8 cellular contexts compared by ENCODE assay signal in the genomic region with DNA sequence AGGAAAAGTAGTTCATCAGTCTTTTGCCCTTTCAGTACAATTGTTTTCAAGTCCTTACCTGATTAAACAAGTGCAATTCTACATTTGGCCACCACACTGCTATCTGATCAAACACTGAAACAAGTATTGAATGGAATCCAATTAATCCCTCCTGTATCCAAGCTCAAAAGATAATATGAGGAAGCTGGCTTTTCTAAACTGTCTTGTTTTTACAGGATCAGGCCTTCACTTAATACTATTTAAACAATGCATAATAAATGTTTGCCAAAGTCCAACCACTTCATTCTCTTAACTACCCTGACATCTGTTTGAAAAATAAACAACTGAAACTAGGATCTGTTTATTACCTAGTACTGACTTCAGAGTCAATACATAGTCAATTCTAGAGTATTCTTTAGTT.
A peak's percentile ranks its signal among the peaks of the same experiment; 100 is the strongest.
DNase-seq lines count a peak whose midpoint lies in the region; ATAC-seq and TF ChIP-seq lines count a peak whose summit lies in the region.

No MANE protein-coding gene starts in this region.

- no peak overlapping the region for H3K27ac Mint-ChIP-seq in MCF 10A (ENCODE audit: low read depth, unreplicated experiment)

- H3K4me3 Mint-ChIP-seq in MCF 10A (ENCODE audit: unreplicated experiment): no peak overlapping the region

- CTCF ChIA-PET in MCF 10A (lab: Yijun Ruan, JAX): interaction anchor here (1.0 to 1.3 kb wide), 3 partner anchors 13 to 33 kb away, joined by 3 read pairs; no protein-coding TSS in a partner anchor

- peak; percentile 85 to 92 (median 88) for ATAC-seq in right lobe of liver

- intact Hi-C loops in MCF 10A (cut with micrococcal nuclease) (no loop called here), right lobe of liver (cut with DNase I) (no loop called here)

- POLR2A ChIA-PET in MCF 10A (lab: Yijun Ruan, JAX): interaction anchor here (0.6 kb wide), 2 partner anchors 139 to 246 kb away, joined by 3 to 4 read pairs; no protein-coding TSS in a partner anchor

- H3K9me3 Mint-ChIP-seq in MCF 10A (ENCODE audit: unreplicated experiment): peaks cover 10% of the 10 kb centered on the region

- TF ChIP-seq CTCF in C4-2B (conservative IDR thresholded peaks at IDR 0.05) (peak; percentile 75), MCF 10A (IDR thresholded peaks at IDR 0.05; ENCODE audit: unreplicated experiment) (peak; percentile 15), right lobe of liver (IDR thresholded peaks at IDR 0.05) (peak; percentile 47 to 64 (median 50))

- peaks cover 12% of the 10 kb centered on the region for H3K4me1 Mint-ChIP-seq in MCF 10A (ENCODE audit: insufficient read depth, unreplicated experiment)

- H3K4me3 ChIP-seq in right lobe of liver: peak overlapping the region in 2 of 3 donors; percentile 30 to 40

- H3K36me3 Mint-ChIP-seq in MCF 10A (ENCODE audit: insufficient read depth, unreplicated experiment): peaks cover 6% of the 10 kb centered on the region

- no peak overlapping the region for H3K27ac ChIP-seq in C4-2B
- H3K27ac ChIP-seq in right lobe of liver: peak overlapping the region; percentile 13 to 66 (median 56)

- no peaks in the 10 kb centered on the region for H3K27me3 ChIP-seq in right lobe of liver

- no peaks in the 10 kb centered on the region for H3K27me3 Mint-ChIP-seq in MCF 10A (ENCODE audit: insufficient read depth, unreplicated experiment)

- H3K36me3 ChIP-seq in right lobe of liver: no peaks in the 10 kb centered on the region

- no peak for TF ChIP-seq POLR2A in right lobe of liver (IDR thresholded peaks at IDR 0.05)

- H3K9me3 ChIP-seq in right lobe of liver: no peaks in the 10 kb centered on the region

- DNase-seq in NCI-H1105 (lab: John Stamatoyannopoulos, UW) (peak; percentile 37), MCF 10A (ENCODE audit: unreplicated experiment) (peak; percentile 13), right lobe of liver (no peak), AG08396 (ENCODE audit: low spot score) (no peak), medulla oblongata (ENCODE audit: extremely low spot score) (no peak)
- no peak for DNase-seq in activated CD8-positive, alpha-beta memory T cell treated with anti-CD3 and anti-CD28 coated beads, Interleukin-2, amount 50 U/mL, for 48 hours
- DNase-seq in stimulated activated CD4-positive, alpha-beta T cell treated with anti-CD3 and anti-CD28 coated beads, Interleukin-4, amount 100 ng/mL, for 1 hour: no peak

- H3K4me1 ChIP-seq in right lobe of liver: peaks cover 0 to 7% (median 3%) of the 10 kb centered on the region in 4 donors

- BruUV-seq in MCF 10A (replicated peaks; lab: Mats Ljungman, UMichigan): no TSS peak

Comparison
In these comparisons a context has a peak if more than half of its experiments do, and no peak if none do; other contexts are left out.
1. CTCF ChIP-seq: peak in every context shown above with its lines; median percentile 75 in C4-2B; 50 in right lobe of liver; 15 in MCF 10A.
2. DNase-seq: peak in NCI-H1105 (single experiment) and MCF 10A (single experiment); none in right lobe of liver (0 of 3), AG08396 (single experiment), medulla oblongata (single experiment), activated CD8-positive, alpha-beta memory T cell treated with anti-CD3 and anti-CD28 coated beads, Interleukin-2, amount 50 U/mL, for 48 hours (single experiment) and stimulated activated CD4-positive, alpha-beta T cell treated with anti-CD3 and anti-CD28 coated beads, Interleukin-4, amount 100 ng/mL, for 1 hour (single experiment).